13 cellular contexts compared by ENCODE assay signal in genomic region chr2:168254158-168254935, GRCh38. TPM values are rescaled to one million over a fixed set of nuclear protein-coding genes. Genes with fewer than 3 reads are reported as not detected.
DNase-seq lines count a peak whose midpoint lies in the region; ATAC-seq and TF ChIP-seq lines count a peak whose summit lies in the region.
"Had no signal": no experiment of that assay in that cellular context is flagged by ENCODE, and none has a peak within 500 bp of the region (broad histone marks: within the 10 kb centered on the region; RNA-seq: fewer than 3 reads in every experiment).

No MANE protein-coding gene starts in this region.

- no peak overlapping the region for H4K5ac ChIP-seq in mesendoderm (ENCODE audit: low read length)

- H4K8ac ChIP-seq in mesendoderm (ENCODE audit: low read depth, low read length): no peak overlapping the region

- peaks cover 13% of the 10 kb centered on the region for H3K9me3 Mint-ChIP-seq in GM23338

- H3K56ac ChIP-seq in mesendoderm (ENCODE audit: low read length): no peak overlapping the region

- TF ChIP-seq CTCF in LNCaP clone FGC (IDR thresholded peaks at IDR 0.05; ENCODE audit: control insufficient read depth, extremely low read depth, insufficient read depth) (peak; percentile 10; the same call in 1 of the 2 replicates), GM23338 (conservative IDR thresholded peaks at IDR 0.05; ENCODE audit: low read depth in 2 of 2) (no peak; a peak in 1 of 4 replicates), coronary artery (IDR thresholded peaks at IDR 0.05) (no peak)

- H3K4me1 ChIP-seq in mesendoderm (ENCODE audit: control insufficient read depth, low read depth, low read length) (no peaks in the 10 kb centered on the region), GM23338 (ENCODE audit: insufficient read depth) (no peaks in the 10 kb centered on the region)

- H3K36me3 ChIP-seq in mesendoderm (ENCODE audit: control insufficient read depth, insufficient read depth, low read length): no peaks in the 10 kb centered on the region
- no peaks in the 10 kb centered on the region for H3K36me3 ChIP-seq in GM23338 (ENCODE audit: insufficient read depth)

- no peaks in the 10 kb centered on the region for H3K9me2 ChIP-seq in GM23338 (ENCODE audit: insufficient read depth)

- H3K79me2 ChIP-seq in mesendoderm (ENCODE audit: control insufficient read depth, insufficient read depth, low read length) (no peaks in the 10 kb centered on the region), GM23338 (replicated peaks; ENCODE audit: insufficient read depth) (no peaks in the 10 kb centered on the region)

- no peak overlapping the region for H3K27ac ChIP-seq in mesendoderm (ENCODE audit: low read depth, low read length)
- H3K27ac ChIP-seq in GM23338 (ENCODE audit: low read depth): no peak overlapping the region
- no peak overlapping the region for H3K27ac ChIP-seq in coronary artery

- no peaks in the 10 kb centered on the region for H3K79me1 ChIP-seq in mesendoderm (ENCODE audit: low read length)

- H2BK5ac ChIP-seq in mesendoderm (ENCODE audit: low read length): no peak overlapping the region

- H2AFZ ChIP-seq in GM23338: no peak overlapping the region

- peaks cover 9% of the 10 kb centered on the region for H3K36me3 Mint-ChIP-seq in GM23338 (ENCODE audit: low read depth)

- no peak overlapping the region for H2BK120ac ChIP-seq in mesendoderm (ENCODE audit: low read depth, low read length)

- H3K4me3 ChIP-seq in LNCaP clone FGC (ENCODE audit: low read depth, low read length): no peak overlapping the region
- no peak overlapping the region for H3K4me3 ChIP-seq in mesendoderm (ENCODE audit: low read length)
- H3K4me3 ChIP-seq in GM23338: no peak overlapping the region
- H3K4me3 ChIP-seq in coronary artery: no peak overlapping the region
- H3K4me3 ChIP-seq: mucosa of descending colon had no signal

- no peaks in the 10 kb centered on the region for H3K27me3 ChIP-seq in mesendoderm (ENCODE audit: insufficient read depth, low read length, poor library complexity)
- no peaks in the 10 kb centered on the region for H3K27me3 ChIP-seq in GM23338 (ENCODE audit: insufficient read depth)

- no peak overlapping the region for H3K27ac Mint-ChIP-seq in GM23338
- H3K27ac Mint-ChIP-seq: activated naive CD8-positive, alpha-beta T cell had no signal

- no peak for ATAC-seq in GM23338
- ATAC-seq: mucosa of descending colon, sciatic nerve had no signal

- no peak overlapping the region for H2BK15ac ChIP-seq in mesendoderm (replicated peaks; ENCODE audit: low read depth)

- H3K9ac ChIP-seq in mesendoderm (ENCODE audit: low read length): no peak overlapping the region

- H3K4ac ChIP-seq in mesendoderm (ENCODE audit: low read depth, low read length): no peak overlapping the region

- no peak overlapping the region for H3K4me3 Mint-ChIP-seq in GM23338
- H3K4me3 Mint-ChIP-seq: activated naive CD8-positive, alpha-beta T cell had no signal

- DNase-seq in NCI-H146 (lab: John Stamatoyannopoulos, UW): peak; percentile 37
- DNase-seq in NCI-H146 treated with DMSO at 0.1 percent for 48 hours (lab: John Stamatoyannopoulos, UW; ENCODE audit: unreplicated experiment): no peak
- no peak for DNase-seq in LNCaP clone FGC (ENCODE audit: low read depth)
- DNase-seq in amniotic epithelial cell (ENCODE audit: low read depth): peak; percentile 42
- peak; percentile 65 for DNase-seq in mesendoderm
- DNase-seq in GM23338 (ENCODE audit: low spot score): no peak
- DNase-seq in coronary artery (ENCODE audit: low spot score): no peak
- no peak for DNase-seq in SHP77 (lab: John Stamatoyannopoulos, UW)
- DNase-seq: hypothalamus, mucosa of descending colon, NCI-H1048 had no signal

- no peak overlapping the region for H3K23ac ChIP-seq in mesendoderm (ENCODE audit: low read length)

- H3F3A ChIP-seq in GM23338 (replicated peaks; ENCODE audit: low read depth): no peaks in the 10 kb centered on the region; the same call in 1 of the 2 replicates

- no peak overlapping the region for H3K18ac ChIP-seq in mesendoderm (ENCODE audit: low read length)

- H2AK5ac ChIP-seq in mesendoderm (ENCODE audit: low read length): no peak overlapping the region

- no peaks in the 10 kb centered on the region for H3K27me3 Mint-ChIP-seq in GM23338 (ENCODE audit: insufficient read depth, low read depth, poor library complexity)
- H3K27me3 Mint-ChIP-seq: activated naive CD8-positive, alpha-beta T cell had no signal

- H3K4me2 ChIP-seq in mesendoderm (ENCODE audit: low read length): no peak overlapping the region
- no peak overlapping the region for H3K4me2 ChIP-seq in GM23338

- no peaks in the 10 kb centered on the region for H3K4me1 Mint-ChIP-seq in GM23338

- no CpG with 5 or more reads among the region's 3 CpGs for WGBS in mesendoderm (ENCODE audit: extremely low coverage, insufficient coverage, low lambda C conversion rate)

- H4K20me1 ChIP-seq in GM23338 (replicated peaks; ENCODE audit: insufficient read depth): no peaks in the 10 kb centered on the region

TF ChIP-seq in GM23338, 12 proteins besides CTCF, POLR2A, EP300 and RAD21:
- no peak for TF ChIP-seq CREB1 (CRISPR knock-in tag; IDR thresholded peaks at IDR 0.05; ENCODE audit: low read depth)

RNA-seq across cellular contexts. Expression of gene STK39, which starts 7.0 kb away (rescaled TPM):
- polyA plus RNA-seq in mesendoderm (2013, experiment 1 of 2): 20.4 TPM
- 21.2 TPM for polyA plus RNA-seq in mesendoderm (2013, experiment 2 of 2)
- total RNA-seq in GM23338 (2014; rRNA removed; shearing (Covaris generic)): 14.2 and 16.9 TPM in 2 replicates
- polyA plus RNA-seq in GM23338 (2016; fragmentation: Nextera tagmentation; extraction: Ambion mirVana): 9.5 and 10.0 TPM in 2 replicates

Comparison
In these comparisons a context has a peak if more than half of its experiments do, and no peak if none do; other contexts are left out.
1. DNase-seq: peak in NCI-H146 (single experiment), amniotic epithelial cell (single experiment) and mesendoderm (single experiment); none in NCI-H146 treated with DMSO at 0.1 percent for 48 hours (single experiment), LNCaP clone FGC (single experiment), GM23338 (single experiment), coronary artery (single experiment) and SHP77 (0 of 2).